Comparison of ENCODE assay signal across 8 cellular contexts in genomic region chr21:44107589-44107988, GRCh38. TPM values are rescaled to one million over a fixed set of nuclear protein-coding genes. Genes with fewer than 3 reads are reported as not detected.
DNase-seq lines count a peak whose midpoint lies in the region; ATAC-seq and TF ChIP-seq lines count a peak whose summit lies in the region.
"Not testable (repeated sequence)": the region's sequence is repeated elsewhere in the genome, so short reads cannot be mapped to it uniquely, and the experiment has no call there.

No MANE protein-coding gene starts in this region.

- H3K4me3 ChIP-seq in BJ (ENCODE audit: low read depth, low read length): peak overlapping the region; percentile 33
- peak overlapping the region; percentile 46 for H3K4me3 ChIP-seq in OCI-LY1 (ENCODE audit: low read depth, low read length, poor library complexity, severe bottlenecking)
- H3K4me3 ChIP-seq in fibroblast of pulmonary artery (replicated peaks; ENCODE audit: low read depth, low read length): peak overlapping the region; percentile 34
- peak overlapping the region; percentile 16 for H3K4me3 ChIP-seq in mesodermal cell (ENCODE audit: extremely low read depth, insufficient read depth, low read length, poor library complexity, severe bottlenecking)

- H3K4me1 ChIP-seq in OCI-LY1 (ENCODE audit: insufficient read depth, low read length, severe bottlenecking); mesodermal cell (ENCODE audit: control insufficient read depth, insufficient read depth, low read length, poor library complexity, severe bottlenecking): not testable (repeated sequence)

- H3K36me3 ChIP-seq in BJ (ENCODE audit: control insufficient read depth, insufficient read depth, low read length); OCI-LY1 (ENCODE audit: insufficient read depth, low read length); mesodermal cell (ENCODE audit: control insufficient read depth, insufficient read depth, low read length): not testable (repeated sequence)

- CTCF ChIA-PET in BJ (lab: Yijun Ruan, JAX); activated naive CD4-positive, alpha-beta T cell treated with anti-CD3 and anti-CD28 coated beads, Interleukin-2, amount 10 ng/mL, durations not matched to agents 7 days and 5 days (lab: Charles Lee): not testable (repeated sequence)

- H3K79me2 ChIP-seq in OCI-LY1 (ENCODE audit: insufficient read depth, low read length): not testable (repeated sequence)

- not testable (repeated sequence) for H3F3A ChIP-seq in OCI-LY1 (ENCODE audit: insufficient read depth, low read length)

- not testable (repeated sequence) for H4K20me1 ChIP-seq in OCI-LY1 (ENCODE audit: insufficient read depth, low read length)

- not testable (repeated sequence) for H3K27ac ChIP-seq in OCI-LY1 (ENCODE audit: low read depth, low read length, poor library complexity, severe bottlenecking); mesodermal cell (ENCODE audit: low read depth, low read length, severe bottlenecking)

- not testable (repeated sequence) for H3K27me3 Mint-ChIP-seq in activated naive CD4-positive, alpha-beta T cell treated with anti-CD3 and anti-CD28 coated beads, Interleukin-2, amount 10 ng/mL, durations not matched to agents 7 days and 5 days

- peak; percentile 30 for ATAC-seq in GM19438 (IDR thresholded peaks at IDR 0.05; ENCODE audit: low read depth, unreplicated experiment)
- ATAC-seq in HG02884 (IDR thresholded peaks at IDR 0.05; ENCODE audit: unreplicated experiment): peak; percentile 3
- ATAC-seq in stimulated activated effector memory CD8-positive, alpha-beta T cell treated with anti-CD3 and anti-CD28 coated beads, Interleukin-12 subunit alpha, Interleukin-12 subunit beta, amount 100 ng/mL, for 72 hours: peak; percentile 67

- H3K36me3 Mint-ChIP-seq in activated naive CD4-positive, alpha-beta T cell treated with anti-CD3 and anti-CD28 coated beads, Interleukin-2, amount 10 ng/mL, durations not matched to agents 7 days and 5 days; stimulated activated effector memory CD8-positive, alpha-beta T cell treated with anti-CD3 and anti-CD28 coated beads, Interleukin-12 subunit alpha, Interleukin-12 subunit beta, amount 100 ng/mL, for 72 hours: not testable (repeated sequence)

- H3K27ac Mint-ChIP-seq in activated naive CD4-positive, alpha-beta T cell treated with anti-CD3 and anti-CD28 coated beads, Interleukin-2, amount 10 ng/mL, durations not matched to agents 7 days and 5 days; stimulated activated effector memory CD8-positive, alpha-beta T cell treated with anti-CD3 and anti-CD28 coated beads, Interleukin-12 subunit alpha, Interleukin-12 subunit beta, amount 100 ng/mL, for 72 hours: not testable (repeated sequence)

- H2AFZ ChIP-seq in OCI-LY1 (ENCODE audit: low read length): not testable (repeated sequence)

- H3K27me3 ChIP-seq in BJ (ENCODE audit: control insufficient read depth, insufficient read depth, low read length); OCI-LY1 (ENCODE audit: insufficient read depth, low read length): not testable (repeated sequence)

- not testable (repeated sequence) for H3K9me3 Mint-ChIP-seq in activated naive CD4-positive, alpha-beta T cell treated with anti-CD3 and anti-CD28 coated beads, Interleukin-2, amount 10 ng/mL, durations not matched to agents 7 days and 5 days; stimulated activated effector memory CD8-positive, alpha-beta T cell treated with anti-CD3 and anti-CD28 coated beads, Interleukin-12 subunit alpha, Interleukin-12 subunit beta, amount 100 ng/mL, for 72 hours

- H3K9me3 ChIP-seq in OCI-LY1 (ENCODE audit: low read length); mesodermal cell (ENCODE audit: control insufficient read depth, low read length): not testable (repeated sequence)

- peak overlapping the region; percentile 60 for H3K4me3 Mint-ChIP-seq in activated naive CD4-positive, alpha-beta T cell treated with anti-CD3 and anti-CD28 coated beads, Interleukin-2, amount 10 ng/mL, durations not matched to agents 7 days and 5 days
- H3K4me3 Mint-ChIP-seq in stimulated activated effector memory CD8-positive, alpha-beta T cell treated with anti-CD3 and anti-CD28 coated beads, Interleukin-12 subunit alpha, Interleukin-12 subunit beta, amount 100 ng/mL, for 72 hours: not testable (repeated sequence)

- POLR2A ChIA-PET in BJ (lab: Charles Lee): not testable (repeated sequence)

- H3K4me2 ChIP-seq in OCI-LY1 (ENCODE audit: low read length): not testable (repeated sequence)

- H3K9ac ChIP-seq in OCI-LY1 (ENCODE audit: low read length): not testable (repeated sequence)

- H3K4me1 Mint-ChIP-seq in activated naive CD4-positive, alpha-beta T cell treated with anti-CD3 and anti-CD28 coated beads, Interleukin-2, amount 10 ng/mL, durations not matched to agents 7 days and 5 days; stimulated activated effector memory CD8-positive, alpha-beta T cell treated with anti-CD3 and anti-CD28 coated beads, Interleukin-12 subunit alpha, Interleukin-12 subunit beta, amount 100 ng/mL, for 72 hours: not testable (repeated sequence)

- no CpG with 5 or more reads among the region's 31 CpGs for WGBS in mesodermal cell (ENCODE audit: insufficient coverage in 2 of 2), 2 experiments

- not testable (repeated sequence) for H3K9me2 ChIP-seq in OCI-LY1 (ENCODE audit: low read depth, low read length)

- DNase-seq in BJ (ENCODE audit: low read depth); activated naive CD4-positive, alpha-beta T cell treated with anti-CD3 and anti-CD28 coated beads, Interleukin-2, amount 10 ng/mL, durations not matched to agents 7 days and 5 days; fibroblast of pulmonary artery (ENCODE audit: low read depth); stimulated activated effector memory CD8-positive, alpha-beta T cell treated with anti-CD3 and anti-CD28 coated beads, Interleukin-12 subunit alpha, Interleukin-12 subunit beta, amount 100 ng/mL, for 72 hours (ENCODE audit: low spot score in 2 of 2): not testable (repeated sequence)

- not testable (repeated sequence) for TF ChIP-seq CTCF in BJ (IDR thresholded peaks at IDR 0.05; ENCODE audit: insufficient read depth, low read depth, low read length); OCI-LY1 (IDR thresholded peaks at IDR 0.05; ENCODE audit: low read length); fibroblast of pulmonary artery (IDR thresholded peaks at IDR 0.05; ENCODE audit: low read length, missing control alignments)

RNA-seq across cellular contexts. Expression of gene PWP2, which starts 0.4 kb away (rescaled TPM):
- 12.1 and 20.5 TPM in 2 replicates for polyA plus RNA-seq in BJ (2011; rRNA removed)
- 14.1 and 18.6 TPM in 2 replicates for polyA minus RNA-seq in BJ (2011; rRNA and poly(A)+ RNA removed)
- 2.3 TPM for polyA plus RNA-seq in mesodermal cell (2013, experiment 1 of 2)
- 2.9 TPM for polyA plus RNA-seq in mesodermal cell (2013, experiment 2 of 2)

RNA-seq across cellular contexts. Expression of gene GATD3, which starts 25.9 kb away (rescaled TPM):
- polyA plus RNA-seq in BJ (2011; rRNA removed): 54.3 and 60.0 TPM in 2 replicates
- polyA minus RNA-seq in BJ (2011; rRNA and poly(A)+ RNA removed): 14.6 and 15.2 TPM in 2 replicates
- 6.3 TPM for polyA plus RNA-seq in mesodermal cell (2013, experiment 1 of 2)
- polyA plus RNA-seq in mesodermal cell (2013, experiment 2 of 2): 7.7 TPM

Comparison
In these comparisons a context has a peak if more than half of its experiments do, and no peak if none do; other contexts are left out.
1. ATAC-seq: peak in every context shown above with its lines; median percentile 67 in stimulated activated effector memory CD8-positive, alpha-beta T cell treated with anti-CD3 and anti-CD28 coated beads, Interleukin-12 subunit alpha, Interleukin-12 subunit beta, amount 100 ng/mL, for 72 hours; 30 in GM19438; 3 in HG02884.